Comparison of ENCODE assay signal across 14 cellular contexts in genomic region chr4:176780995-176781738, GRCh38. TPM values are rescaled to one million over a fixed set of nuclear protein-coding genes. Genes with fewer than 3 reads are reported as not detected.
A peak's percentile ranks its signal among the peaks of the same experiment; 100 is the strongest.
DNase-seq lines count a peak whose midpoint lies in the region; ATAC-seq and TF ChIP-seq lines count a peak whose summit lies in the region.
"Had no signal": no experiment of that assay in that cellular context is flagged by ENCODE, and none has a peak within 500 bp of the region (broad histone marks: within the 10 kb centered on the region; RNA-seq: fewer than 3 reads in every experiment).

No MANE protein-coding gene starts in this region.

- DNase-seq in heart right ventricle (no peak), Right ventricle myocardium inferior (ENCODE audit: missing footprints) (no peak), astrocyte of the hippocampus (ENCODE audit: low read depth, low spot score) (peak; percentile 24), upper lobe of right lung (no peak), NCI-H1105 treated with DMSO at 0.1 percent for 48 hours (lab: John Stamatoyannopoulos, UW) (no peak), hepatocyte (ENCODE audit: low spot score) (no peak), activated T-cell treated with anti-CD3 and anti-CD28 coated beads for 4 hours (no peak)
- DNase-seq: activated CD4-positive, alpha-beta T cell treated with anti-CD3 and anti-CD28 coated beads, Interleukin-2, amount 10 ng/mL, durations not matched to agents 24 days and 14 days; DMS 273 treated with DMSO at 0.1 percent for 48 hours; GOT3; NCI-H187; stimulated activated CD8-positive, alpha-beta memory T cell treated with anti-CD3 and anti-CD28 coated beads, Interleukin-4, amount 100 ng/mL, for 48 hours; T-helper 1 cell had no signal

- no peaks in the 10 kb centered on the region for H4K20me1 ChIP-seq in hepatocyte (ENCODE audit: insufficient read depth, poor library complexity, severe bottlenecking)

- no peaks in the 10 kb centered on the region for H3K9me2 ChIP-seq in hepatocyte (replicated peaks; ENCODE audit: insufficient read depth)

- H3K36me3 ChIP-seq in heart right ventricle, result no peaks in the 10 kb centered on the region
- H3K36me3 ChIP-seq in gastroesophageal sphincter, result no peaks in the 10 kb centered on the region
- no peaks in the 10 kb centered on the region for H3K36me3 ChIP-seq in upper lobe of right lung
- no peaks in the 10 kb centered on the region for H3K36me3 ChIP-seq in hepatocyte (replicated peaks; ENCODE audit: insufficient read depth, low read depth)

- intact Hi-C loops in heart right ventricle (cut with DNase I), result loop anchor here in 2 of 10 donors (10.0 kb wide), 1 partner anchor 56 kb away; no protein-coding TSS in a partner anchor
- intact Hi-C loops in Right ventricle myocardium inferior (cut with DNase I), result no loop called here
- intact Hi-C loops in upper lobe of right lung (cut with DNase I), result no loop called here

- H3K4me1 ChIP-seq in heart right ventricle (peaks cover 0 to 26% (median 6%) of the 10 kb centered on the region in 9 donors), gastroesophageal sphincter (peaks cover 0 to 37% (median 2%) of the 10 kb centered on the region in 3 donors), upper lobe of right lung (no peaks in the 10 kb centered on the region), hepatocyte (ENCODE audit: insufficient read depth) (no peaks in the 10 kb centered on the region)

- H3K4me3 ChIP-seq in heart right ventricle (peak overlapping the region in 2 of 10 donors; percentile 18 to 24), gastroesophageal sphincter (no peak overlapping the region), upper lobe of right lung (no peak overlapping the region), hepatocyte (no peak overlapping the region)

- 24% methylated on average over 1 of the region's 1 CpG for WGBS in heart right ventricle, 2 donors
- WGBS in gastroesophageal sphincter (ENCODE audit: low coverage in 1 of 2), 2 donors, result 13 to 29% methylated on average over 1 of the region's 1 CpG
- 55% methylated on average over 1 of the region's 1 CpG for WGBS in hepatocyte (ENCODE audit: low lambda C conversion rate, missing lambda C conversion rate)

- ATAC-seq in heart right ventricle (peak in 2 of 8 donors; percentile 19 to 43), Right ventricle myocardium inferior (no peak), gastroesophageal sphincter (no peak), upper lobe of right lung (no peak)

- H3K9me3 ChIP-seq in heart right ventricle, result no peaks in the 10 kb centered on the region
- no peaks in the 10 kb centered on the region for H3K9me3 ChIP-seq in gastroesophageal sphincter
- H3K9me3 ChIP-seq in upper lobe of right lung, result no peaks in the 10 kb centered on the region
- no peaks in the 10 kb centered on the region for H3K9me3 ChIP-seq in hepatocyte (ENCODE audit: low read depth)

- H3K4me2 ChIP-seq in hepatocyte, result no peak overlapping the region

- TF ChIP-seq CTCF in heart right ventricle (IDR thresholded peaks at IDR 0.05) (no peak), gastroesophageal sphincter (IDR thresholded peaks at IDR 0.05) (no peak), upper lobe of right lung (IDR thresholded peaks at IDR 0.05) (no peak), hepatocyte (IDR thresholded peaks at IDR 0.05; ENCODE audit: poor library complexity) (no peak)

- no peak for TF ChIP-seq EP300 in gastroesophageal sphincter (IDR thresholded peaks at IDR 0.05)

- peak overlapping the region in 7 of 10 donors; percentile 27 to 73 (median 47) for H3K27ac ChIP-seq in heart right ventricle
- H3K27ac ChIP-seq in gastroesophageal sphincter, result peak overlapping the region; percentile 23 to 59 (median 54)
- peak overlapping the region; percentile 63 for H3K27ac ChIP-seq in upper lobe of right lung
- no peak overlapping the region for H3K27ac ChIP-seq in hepatocyte

- H3K27me3 ChIP-seq in heart right ventricle (no peaks in the 10 kb centered on the region), gastroesophageal sphincter (no peaks in the 10 kb centered on the region), upper lobe of right lung (no peaks in the 10 kb centered on the region), hepatocyte (no peaks in the 10 kb centered on the region)

- no peak for TF ChIP-seq POLR2A in gastroesophageal sphincter (IDR thresholded peaks at IDR 0.05)

- H3K79me2 ChIP-seq in hepatocyte, result no peaks in the 10 kb centered on the region

- H2AFZ ChIP-seq in hepatocyte, result no peak overlapping the region

RNA-seq across cellular contexts. Expression of gene VEGFC, which starts 11.6 kb away (rescaled TPM):
- 10 to 100 TPM in 3 of 10 donors, 1 to 10 TPM in 7; 5.4 to 14.4 (median 9.1) TPM for total RNA-seq in heart right ventricle
- 1 to 10 TPM; 5.4 to 8.5 TPM for polyA plus RNA-seq in heart right ventricle
- total RNA-seq in Right ventricle myocardium inferior, result 6.0 TPM
- total RNA-seq in gastroesophageal sphincter, result 1 to 10 TPM; 3.0 to 8.3 (median 8.1) TPM
- total RNA-seq in upper lobe of right lung, result 19.0 TPM
- 2.9 and 3.7 TPM in 2 replicates for total RNA-seq in hepatocyte
- polyA plus RNA-seq in hepatocyte, result 3.2 and 4.2 TPM in 2 replicates
- total RNA-seq: activated CD4-positive, alpha-beta T cell treated with anti-CD3 and anti-CD28 coated beads, Interleukin-2, amount 10 ng/mL, durations not matched to agents 24 days and 14 days had no signal
